Comparison of ENCODE assay signal across 1 cellular context in genomic region chr9:116156621-116157314, GRCh38.
TF ChIP-seq lines count a peak whose summit lies in the region.

No MANE protein-coding gene starts in this region.

TF ChIP-seq in H1, 55 proteins besides CTCF, POLR2A, EP300 and RAD21 (continued from another document):
- TF ChIP-seq ASH2L (IDR thresholded peaks at IDR 0.05; ENCODE audit: low read length) (peak; percentile 29), RBBP5 (IDR thresholded peaks at IDR 0.05; ENCODE audit: borderline replicate concordance, low read depth, low read length) (0 out of 2 replicates have a peak, but pooled peaks have one; percentile 37), SIN3A (conservative IDR thresholded peaks at IDR 0.05 in 1 of 2, IDR thresholded peaks at IDR 0.05 in 1 of 2; ENCODE audit: low read depth in 1 of 2, low read length in 2 of 2) (0 out of 4 replicates have a peak, but pooled peaks have one; percentile 26 to 67), SAP30 (IDR thresholded peaks at IDR 0.05; ENCODE audit: insufficient read depth, insufficient replicate concordance, low read length) (peak; percentile 54)
